ENCODE assay signal across 8 cellular contexts in the genomic region with DNA sequence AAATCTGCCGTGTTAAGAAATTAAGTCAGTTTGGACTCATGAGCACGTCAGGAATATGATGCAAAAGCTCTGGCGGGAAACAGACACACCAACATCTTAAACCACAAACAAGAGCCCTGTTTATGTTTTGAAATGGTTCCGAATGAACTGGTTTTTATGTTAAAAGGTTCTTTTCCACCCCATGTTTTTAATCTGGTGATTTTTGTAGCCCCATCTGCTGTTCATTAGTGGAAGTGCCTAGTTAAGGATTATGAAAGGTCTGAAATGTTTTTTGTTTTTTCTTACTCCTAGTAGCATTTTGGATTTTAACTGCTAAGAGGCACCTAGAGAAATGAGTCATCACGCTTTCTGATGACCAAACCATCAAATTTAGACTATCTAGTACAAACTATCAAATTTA.
A peak's percentile ranks its signal among the peaks of the same experiment; 100 is the strongest.
DNase-seq lines count a peak whose midpoint lies in the region; ATAC-seq, FAIRE-seq and TF ChIP-seq lines count a peak whose summit lies in the region.
"Had no signal": no experiment of that assay in that cellular context is flagged by ENCODE, and none has a peak within 500 bp of the region (broad histone marks: within the 10 kb centered on the region; RNA-seq: fewer than 3 reads in every experiment).

No MANE protein-coding gene starts in this region.

- intact Hi-C loops in psoas muscle (cut with DNase I) = loop anchor here in 1 of 2 donors (2.0 to 5.0 kb wide), 2 partner anchors 206 to 263 kb away; no protein-coding TSS in a partner anchor

- H3K14ac ChIP-seq in H1 (ENCODE audit: insufficient read length) = no peak overlapping the region

- no peaks in the 10 kb centered on the region for H3K79me1 ChIP-seq in H1 (ENCODE audit: low read depth, low read length)

- DNase-seq in GM12865 (ENCODE audit: low read depth) = peak; percentile 4
- no peak for DNase-seq in H1 (ENCODE audit: low read depth in 1 of 2, low spot score in 2 of 2)
- DNase-seq in psoas muscle = no peak
- DNase-seq in Peyer's patch = no peak
- DNase-seq in NCI-H2107 (lab: John Stamatoyannopoulos, UW) = no peak
- DNase-seq: T-cell had no signal

- H3K9me3 ChIP-seq in H1 (ENCODE audit: insufficient read depth in 2 of 2, low read depth in 1 of 2, low read length in 1 of 2) (no peaks in the 10 kb centered on the region), psoas muscle (no peaks in the 10 kb centered on the region), Peyer's patch (no peaks in the 10 kb centered on the region)

- H4K20me1 ChIP-seq in H1 (replicated peaks in 1 of 2; ENCODE audit: control insufficient read depth in 1 of 2, insufficient read depth in 2 of 2, low read length in 2 of 2) = no peaks in the 10 kb centered on the region

- H4K91ac ChIP-seq in H1 (replicated peaks; ENCODE audit: insufficient read length, low read length) = no peak overlapping the region

- no peak for TF ChIP-seq EP300 in H1 (IDR thresholded peaks at IDR 0.05; ENCODE audit: borderline replicate concordance in 1 of 2, low read depth in 2 of 2, low read length in 2 of 2)

- CTCF ChIA-PET in H1 (lab: Charles Lee; ENCODE audit: partially characterized antibody) = interaction anchor here (0.9 to 6.6 kb wide), 13 partner anchors 9 to 330 kb away, joined by 3 to 52 read pairs (median 6); no protein-coding TSS in a partner anchor

- no peak overlapping the region for H3K27ac ChIP-seq in H1 (ENCODE audit: low read depth, low read length)
- H3K27ac ChIP-seq in psoas muscle = no peak overlapping the region
- no peak overlapping the region for H3K27ac ChIP-seq in Peyer's patch

- H3K9ac ChIP-seq in H1 (replicated peaks in 1 of 4; ENCODE audit: extremely low read depth in 1 of 4, low read depth in 3 of 4, low read length in 3 of 4) = no peak overlapping the region

- no peak overlapping the region for H2AK5ac ChIP-seq in H1 (ENCODE audit: low read depth, low read length)

- H3K4me3 ChIP-seq in GM12865 (ENCODE audit: low read depth, low read length) (no peak overlapping the region), H1 (ENCODE audit: extremely low read depth in 1 of 4, insufficient read depth in 2 of 4, low read depth in 3 of 4, low read length in 4 of 4) (no peak overlapping the region), psoas muscle (no peak overlapping the region), Peyer's patch (no peak overlapping the region)

- H3K27me3 ChIP-seq in H1 (replicated peaks in 1 of 4; ENCODE audit: control insufficient read depth in 3 of 4, extremely low read depth in 1 of 4, insufficient read depth in 3 of 4, low read length in 3 of 4) = no peaks in the 10 kb centered on the region; a peak in 1 of 7 replicates
- peaks cover 0 to 2% (median 0%) of the 10 kb centered on the region in 3 donors for H3K27me3 ChIP-seq in psoas muscle (ENCODE audit: insufficient read depth in 3 of 3, low read length in 2 of 3)
- no peaks in the 10 kb centered on the region for H3K27me3 ChIP-seq in Peyer's patch

- H4K8ac ChIP-seq in H1 (ENCODE audit: extremely low read depth, insufficient read depth, low read length) = no peak overlapping the region

- no peak overlapping the region for H3K56ac ChIP-seq in H1 (replicated peaks; ENCODE audit: insufficient read length, low read depth, low read length)

- TF ChIP-seq RAD21 in H1 (IDR thresholded peaks at IDR 0.05 in 1 of 2, conservative IDR thresholded peaks at IDR 0.05 in 1 of 2; ENCODE audit: low read depth in 2 of 2, low read length in 2 of 2) = peak; percentile 36 to 38

- 67% methylated on average over 5 of the region's 5 CpGs; no CpG with 5 or more reads in 1 of the 2 experiments for WGBS in H1 (ENCODE audit: extremely low coverage in 1 of 2, insufficient coverage in 1 of 2, insufficient read length in 1 of 2, insufficient replicate concordance in 2 of 2, low coverage in 1 of 2, low lambda C conversion rate in 2 of 2, missing lambda C conversion rate in 1 of 2), 2 experiments
- 27 to 50% (median 38%) methylated on average over 5 of the region's 5 CpGs for WGBS in psoas muscle, 3 donors

- peak; percentile 34 for TF ChIP-seq CTCF in GM12865 (IDR thresholded peaks at IDR 0.05; ENCODE audit: insufficient read depth, low read depth, low read length, missing control alignments)
- TF ChIP-seq CTCF in LNCAP (IDR thresholded peaks at IDR 0.05) = peak; percentile 79
- TF ChIP-seq CTCF in H1 (IDR thresholded peaks at IDR 0.05; ENCODE audit: control extremely low read depth in 1 of 3, insufficient read depth in 1 of 3, low read depth in 1 of 3, low read length in 3 of 3) = peak in 2 of 3 experiments; percentile 29 to 50; a peak in 2 of 4 replicates
- TF ChIP-seq CTCF in psoas muscle (IDR thresholded peaks at IDR 0.05) = peak; percentile 49
- peak in 3 of 6 experiments; percentile 14 to 24 (median 22) for TF ChIP-seq CTCF in Peyer's patch (IDR thresholded peaks at IDR 0.05)

- ATAC-seq in psoas muscle (no peak), HG02678 (IDR thresholded peaks at IDR 0.05; ENCODE audit: unreplicated experiment) (no peak)
- ATAC-seq: T-cell had no signal

- H3K4ac ChIP-seq in H1 (replicated peaks; ENCODE audit: insufficient read length, low read depth, low read length) = no peak overlapping the region

- H2BK120ac ChIP-seq in H1 (replicated peaks; ENCODE audit: low read depth, low read length) = no peak overlapping the region

- no peak overlapping the region for H3K23ac ChIP-seq in H1 (ENCODE audit: insufficient read length)

- H2BK15ac ChIP-seq in H1 (ENCODE audit: low read length) = no peak overlapping the region

- H2BK5ac ChIP-seq in H1 (ENCODE audit: low read depth, low read length) = no peak overlapping the region

- peak; percentile 75 for FAIRE-seq in H1 (lab: Jason Lieb, UNC)

- H3K36me3 ChIP-seq in H1 (ENCODE audit: control insufficient read depth in 2 of 4, insufficient read depth in 4 of 4, low read length in 3 of 4) = no peaks in the 10 kb centered on the region
- no peaks in the 10 kb centered on the region for H3K36me3 ChIP-seq in psoas muscle (ENCODE audit: insufficient read depth in 1 of 2, low read depth in 1 of 2)
- no peaks in the 10 kb centered on the region for H3K36me3 ChIP-seq in Peyer's patch

- no peaks in the 10 kb centered on the region for H3K79me2 ChIP-seq in H1 (ENCODE audit: control insufficient read depth in 1 of 2, insufficient read depth in 2 of 2, low read length in 2 of 2)

- H2BK12ac ChIP-seq in H1 (ENCODE audit: low read depth, low read length) = no peak overlapping the region

- POLR2A ChIA-PET in H1 (lab: Charles Lee; ENCODE audit: partially characterized antibody) = no interaction called here

- no peak overlapping the region for H2AFZ ChIP-seq in H1 (ENCODE audit: low read length)

- no peak overlapping the region for H4K5ac ChIP-seq in H1 (ENCODE audit: insufficient read length, low read depth, low read length)

- no peak overlapping the region for H3K18ac ChIP-seq in H1 (ENCODE audit: extremely low read depth, low read length)

- H3K4me1 ChIP-seq in H1 (replicated peaks in 1 of 4; ENCODE audit: control insufficient read depth in 3 of 4, insufficient read depth in 4 of 4, low read length in 3 of 4) (peaks cover 0 to 16% (median 6%) of the 10 kb centered on the region in 4 experiments; a peak in 5 of 7 replicates), psoas muscle (peaks cover 7% of the 10 kb centered on the region), Peyer's patch (no peaks in the 10 kb centered on the region)

- H3K4me2 ChIP-seq in H1 (ENCODE audit: insufficient read depth in 1 of 2, low read depth in 2 of 2, low read length in 2 of 2) = no peak overlapping the region

- H2BK20ac ChIP-seq in H1 (ENCODE audit: low read length) = no peak overlapping the region

- TF ChIP-seq POLR2A in H1 (IDR thresholded peaks at IDR 0.05; ENCODE audit: control extremely low read depth in 1 of 2, low read depth in 2 of 2, low read length in 2 of 2) (no peak), Peyer's patch (IDR thresholded peaks at IDR 0.05) (no peak)

- H3K23me2 ChIP-seq in H1 (ENCODE audit: low read depth, low read length) = no peaks in the 10 kb centered on the region

TF ChIP-seq in H1, 55 proteins besides CTCF, POLR2A, EP300 and RAD21:
- TF ChIP-seq SP4 (IDR thresholded peaks at IDR 0.05; ENCODE audit: low read length) = no peak
- no peak for TF ChIP-seq EZH2 (IDR thresholded peaks at IDR 0.05; ENCODE audit: low read depth, low read length, severe bottlenecking)
- no peak for TF ChIP-seq MAFK (IDR thresholded peaks at IDR 0.05; ENCODE audit: low read depth, low read length)
- TF ChIP-seq HDAC6 (IDR thresholded peaks at IDR 0.05; ENCODE audit: low read depth, low read length) = no peak
- TF ChIP-seq BACH1 (IDR thresholded peaks at IDR 0.05; ENCODE audit: low read length) = no peak
- TF ChIP-seq, protein P1, sequence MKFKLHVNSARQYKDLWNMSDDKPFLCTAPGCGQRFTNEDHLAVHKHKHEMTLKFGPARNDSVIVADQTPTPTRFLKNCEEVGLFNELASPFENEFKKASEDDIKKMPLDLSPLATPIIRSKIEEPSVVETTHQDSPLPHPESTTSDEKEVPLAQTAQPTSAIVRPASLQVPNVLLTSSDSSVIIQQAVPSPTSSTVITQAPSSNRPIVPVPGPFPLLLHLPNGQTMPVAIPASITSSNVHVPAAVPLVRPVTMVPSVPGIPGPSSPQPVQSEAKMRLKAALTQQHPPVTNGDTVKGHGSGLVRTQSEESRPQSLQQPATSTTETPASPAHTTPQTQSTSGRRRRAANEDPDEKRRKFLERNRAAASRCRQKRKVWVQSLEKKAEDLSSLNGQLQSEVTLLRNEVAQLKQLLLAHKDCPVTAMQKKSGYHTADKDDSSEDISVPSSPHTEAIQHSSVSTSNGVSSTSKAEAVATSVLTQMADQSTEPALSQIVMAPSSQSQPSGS (IDR thresholded peaks at IDR 0.05; ENCODE audit: low read length) = no peak
- TF ChIP-seq CHD1 (IDR thresholded peaks at IDR 0.05; ENCODE audit: low read depth, low read length) = no peak
- TF ChIP-seq KDM1A (IDR thresholded peaks at IDR 0.05; ENCODE audit: borderline replicate concordance, low read length) = no peak
- TF ChIP-seq CREB1 (IDR thresholded peaks at IDR 0.05) = no peak
